ENCODE assay signal across 7 cellular contexts in the genomic region with DNA sequence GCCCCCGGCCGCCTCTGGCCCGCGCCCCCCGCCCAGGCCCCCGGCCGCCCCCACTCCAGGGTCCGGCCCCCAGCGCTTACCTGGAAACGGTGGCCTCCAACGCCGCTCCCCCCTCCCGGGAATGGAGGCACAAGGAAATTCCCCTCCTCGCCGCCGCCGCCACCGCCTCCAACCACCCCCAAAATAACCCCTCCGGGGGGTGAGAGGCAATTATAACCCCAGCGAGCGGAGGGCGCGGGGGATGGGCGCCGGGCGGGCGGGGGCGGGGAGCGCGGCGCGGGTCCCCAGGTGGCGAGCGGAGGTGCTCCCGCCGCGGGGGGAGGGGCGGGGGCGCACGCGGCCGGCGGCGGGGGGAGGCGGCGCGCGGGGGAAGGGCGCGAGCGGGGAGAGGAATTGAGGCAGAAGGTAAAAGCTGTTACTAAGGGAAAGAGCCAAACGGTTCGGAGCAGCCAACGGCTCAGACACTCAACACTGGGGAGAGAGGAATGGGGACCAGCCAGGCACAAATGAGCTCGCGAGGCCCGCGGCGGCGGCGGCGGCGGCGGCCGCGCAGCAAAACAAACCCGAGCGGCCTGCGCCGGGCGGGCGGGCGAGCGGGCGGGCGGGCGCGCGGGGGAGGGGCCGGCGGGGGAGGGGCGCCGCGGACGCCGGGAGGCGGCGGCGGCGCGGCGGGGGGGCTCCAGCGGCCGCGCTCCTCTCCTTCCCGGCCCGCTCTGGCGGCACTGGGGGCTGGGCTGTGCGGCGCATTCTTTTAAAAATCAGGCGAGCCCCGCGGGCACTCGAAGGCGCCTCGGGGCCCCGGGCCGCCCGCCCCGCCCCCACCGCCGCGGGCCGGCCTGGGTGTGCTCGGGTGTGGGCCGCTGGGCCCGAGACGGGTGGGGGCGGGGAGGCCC. TPM values are rescaled to one million over a fixed set of nuclear protein-coding genes. Genes with fewer than 3 reads are reported as not detected.
DNase-seq lines count a peak whose midpoint lies in the region; ATAC-seq and TF ChIP-seq lines count a peak whose summit lies in the region.

A gene (minus strand): TSS at position 442 of the 893 bp plus-strand sequence. CDS start 132,505 bp downstream, outside the sequence.

- intact Hi-C loops in sigmoid colon (cut with DNase I): loop anchor here (1.0 to 10.0 kb wide), 6 partner anchors 144 to 1188 kb away; no protein-coding TSS in a partner anchor

- TF ChIP-seq POLR2A in sigmoid colon (IDR thresholded peaks at IDR 0.05): no peak

- peak within 1 kb of the TSS; percentile 93 to 100 (median 99) for H3K4me3 Mint-ChIP-seq in brain

- H3K9me3 Mint-ChIP-seq in brain: peaks cover 0 to 10% (median 0%) of the 10 kb centered on the region in 5 experiments

- 1% methylated on average over 119 of the region's 119 CpGs for WGBS in sigmoid colon, 2 donors

- peaks cover 17% of the 10 kb centered on the region for H3K36me3 Mint-ChIP-seq in brain

- peaks cover 44% of the 10 kb centered on the region for H3K4me1 Mint-ChIP-seq in brain

- H3K27me3 Mint-ChIP-seq in brain: peaks cover 18% of the 10 kb centered on the region

- H3K27ac Mint-ChIP-seq in brain: peak within 1 kb of the TSS; percentile 96 to 100 (median 100)

- TF ChIP-seq CTCF in brain (conservative IDR thresholded peaks at IDR 0.05): no peak
- TF ChIP-seq CTCF in sigmoid colon (IDR thresholded peaks at IDR 0.05): no peak

- peaks cover 0 to 41% (median 27%) of the 10 kb centered on the region in 4 donors for H3K4me1 ChIP-seq in sigmoid colon

- H3K27me3 ChIP-seq in sigmoid colon: no peaks in the 10 kb centered on the region

- H3K36me3 ChIP-seq in sigmoid colon: no peaks in the 10 kb centered on the region

- no peaks in the 10 kb centered on the region for H3K9me3 ChIP-seq in sigmoid colon

- peak; percentile 25 to 84 (median 69) for TF ChIP-seq EP300 in sigmoid colon (IDR thresholded peaks at IDR 0.05)

- DNase-seq in NCI-H2107 treated with DMSO at 0.1 percent for 48 hours (lab: John Stamatoyannopoulos, UW; ENCODE audit: unreplicated experiment) (peak; percentile 99), UCSD-AML1 (lab: John Stamatoyannopoulos, UW; ENCODE audit: unreplicated experiment) (peak; percentile 86), iPS DF 4.7 (ENCODE audit: extremely low read depth, low spot score) (peak; percentile 60), sigmoid colon (peak; percentile 97)

- H3K27ac ChIP-seq in sigmoid colon: peak within 1 kb of the TSS; percentile 98 to 100 (median 99)

- ATAC-seq in GM18519 (IDR thresholded peaks at IDR 0.05; ENCODE audit: low FRiP score, unreplicated experiment) (peak; percentile 28), HG03060 (IDR thresholded peaks at IDR 0.05; ENCODE audit: low read depth, unreplicated experiment) (peak; percentile 29)

- peak within 1 kb of the TSS; percentile 91 to 99 (median 97) for H3K4me3 ChIP-seq in sigmoid colon

RNA-seq across cellular contexts. Expression of the gene that starts here (rescaled TPM):
- polyA plus RNA-seq in brain (ENCODE audit: insufficient read depth, low read depth, low replicate concordance) (22.5 TPM), sigmoid colon (10 to 100 TPM; 20.4 to 46.7 (median 35.4) TPM)
- 100 to 1,000 TPM in 2 of 4 donors, 10 to 100 TPM in 2; 88.9 to 131 (median 102) TPM for total RNA-seq in sigmoid colon

Comparison
In these comparisons a context has a peak if more than half of its experiments do, and no peak if none do; other contexts are left out.
1. Peak in every context shown above with its lines: DNase-seq, ATAC-seq, H3K4me3 ChIP-seq and H3K27ac ChIP-seq.